ENCODE assay signal across 8 cellular contexts in genomic region chr19:48469056-48469881, GRCh38. TPM values are rescaled to one million over a fixed set of nuclear protein-coding genes. Genes with fewer than 3 reads are reported as not detected.
DNase-seq lines count a peak whose midpoint lies in the region; ATAC-seq and TF ChIP-seq lines count a peak whose summit lies in the region.

A gene with protein sequence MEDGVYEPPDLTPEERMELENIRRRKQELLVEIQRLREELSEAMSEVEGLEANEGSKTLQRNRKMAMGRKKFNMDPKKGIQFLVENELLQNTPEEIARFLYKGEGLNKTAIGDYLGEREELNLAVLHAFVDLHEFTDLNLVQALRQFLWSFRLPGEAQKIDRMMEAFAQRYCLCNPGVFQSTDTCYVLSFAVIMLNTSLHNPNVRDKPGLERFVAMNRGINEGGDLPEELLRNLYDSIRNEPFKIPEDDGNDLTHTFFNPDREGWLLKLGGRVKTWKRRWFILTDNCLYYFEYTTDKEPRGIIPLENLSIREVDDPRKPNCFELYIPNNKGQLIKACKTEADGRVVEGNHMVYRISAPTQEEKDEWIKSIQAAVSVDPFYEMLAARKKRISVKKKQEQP (plus strand): TSS chr19:48469369. CDS start chr19:48469508, 139 bp downstream.

- H3K79me2 ChIP-seq in PC-9 (ENCODE audit: low read depth) = peaks cover 26% of the 10 kb centered on the region

- intact Hi-C loops in PC-9 (cut with micrococcal nuclease; ENCODE audit: unreplicated experiment) = loop anchor here (1.0 to 5.0 kb wide), 3 partner anchors 24 to 72 kb away; partner anchors contain the start of gene GRWD1

- H3K4me2 ChIP-seq in PC-9 = peak within 1 kb of the TSS; percentile 98

- H3K4me1 ChIP-seq in PC-9 (replicated peaks; ENCODE audit: insufficient read depth) = peaks cover 11% of the 10 kb centered on the region
- peaks cover 8 to 13% of the 10 kb centered on the region in 2 donors for H3K4me1 ChIP-seq in mucosa of rectum (ENCODE audit: control insufficient read depth in 2 of 2, insufficient read depth in 2 of 2, low read length in 2 of 2)

- POLR2A ChIA-PET in PC-9 (lab: Charles Lee; ENCODE audit: unreplicated experiment) = interaction anchor here (0.6 to 0.9 kb wide), 2 partner anchors 105 to 168 kb away, joined by 7 to 9 read pairs; no protein-coding TSS in a partner anchor

- H3K36me3 ChIP-seq in PC-9 (ENCODE audit: low read depth) (peaks cover 25% of the 10 kb centered on the region), mucosa of rectum (ENCODE audit: control insufficient read depth in 2 of 2, insufficient read depth in 2 of 2, low read length in 2 of 2) (peaks cover 37 to 38% of the 10 kb centered on the region in 2 donors)

- BruUV-seq in PC-9 (replicated peaks; lab: Mats Ljungman, UMichigan) = TSS peak; percentile 95

- peaks cover 34% of the 10 kb centered on the region for H3F3A ChIP-seq in PC-9 (ENCODE audit: insufficient read depth, low read depth)

- H3K27ac ChIP-seq in PC-9 (peak within 1 kb of the TSS; percentile 82), mucosa of rectum (ENCODE audit: low read depth in 2 of 2, low read length in 2 of 2) (peak within 1 kb of the TSS; percentile 98)

- peaks cover 26% of the 10 kb centered on the region for H4K20me1 ChIP-seq in PC-9 (ENCODE audit: insufficient read depth)

- peak; percentile 72 for ATAC-seq in GM21717 (IDR thresholded peaks at IDR 0.05; ENCODE audit: unreplicated experiment)

- peak within 1 kb of the TSS; percentile 76 for H3K4me3 ChIP-seq in Jurkat, Clone E6-1 (ENCODE audit: low read length)
- H3K4me3 ChIP-seq in PC-9 (peak within 1 kb of the TSS; percentile 93), epithelial cell of proximal tubule (ENCODE audit: low read depth, low read length) (peak within 1 kb of the TSS; percentile 71), mucosa of rectum (ENCODE audit: low read length in 2 of 2) (peak within 1 kb of the TSS; percentile 77 to 85)

- CTCF ChIA-PET in PC-9 (lab: Charles Lee) = no interaction called here

- TF ChIP-seq CTCF in PC-9 (conservative IDR thresholded peaks at IDR 0.05) (no peak), epithelial cell of proximal tubule (conservative IDR thresholded peaks at IDR 0.05; ENCODE audit: low read depth, low read length) (no peak)

- no peaks in the 10 kb centered on the region for H3K27me3 ChIP-seq in PC-9 (ENCODE audit: insufficient read depth, low read depth)
- H3K27me3 ChIP-seq in mucosa of rectum (ENCODE audit: control insufficient read depth in 2 of 2, insufficient read depth in 2 of 2, low read length in 2 of 2) = no peaks in the 10 kb centered on the region

- peak within 1 kb of the TSS; percentile 70 for H2AFZ ChIP-seq in PC-9

- H3K9me3 ChIP-seq in PC-9 (ENCODE audit: insufficient read depth, low read depth) (no peaks in the 10 kb centered on the region), mucosa of rectum (ENCODE audit: control insufficient read depth in 2 of 2, low read length in 2 of 2) (no peaks in the 10 kb centered on the region)

- DNase-seq in DMS153 (lab: John Stamatoyannopoulos, UW) (peak; percentile 100), PC-9 (peak; percentile 100), epithelial cell of proximal tubule (ENCODE audit: low read depth) (peak; percentile 97)
- peak; percentile 55 for DNase-seq in Jurkat, Clone E6-1 (ENCODE audit: low read depth, low spot score)
- peak; percentile 99 for DNase-seq in activated T-cell treated with anti-CD3 and anti-CD28 coated beads, Interleukin-2, amount 50 U/mL, for 1 hour
- DNase-seq in stimulated activated CD8-positive, alpha-beta memory T cell treated with anti-CD3 and anti-CD28 coated beads, Interleukin-7, amount 100 ng/mL, for 1 hour (ENCODE audit: low read depth in 2 of 2) = peak; percentile 97 to 98

- no peaks in the 10 kb centered on the region for H3K9me2 ChIP-seq in PC-9 (ENCODE audit: insufficient read depth)

- H3K9ac ChIP-seq in mucosa of rectum (ENCODE audit: low read depth in 1 of 2, low read length in 2 of 2) = peak within 1 kb of the TSS; percentile 92 to 96

RNA-seq across cellular contexts. Expression of the gene that starts here (rescaled TPM):
- polyA plus RNA-seq in Jurkat, Clone E6-1 (2012; ENCODE audit: insufficient read depth, insufficient read length) = 55.2 TPM
- 74.4 and 93.0 TPM in 2 replicates for total RNA-seq in PC-9 (2021)
- total RNA-seq in epithelial cell of proximal tubule = 43.6 and 81.6 TPM in 2 replicates

Comparison
In these comparisons a context has a peak if more than half of its experiments do, and no peak if none do; other contexts are left out.
1. Peak in every context shown above with its lines: DNase-seq, ATAC-seq, H3K4me3 ChIP-seq and H3K27ac ChIP-seq.